ENCODE assay signal across 1 cellular context in the genomic region with DNA sequence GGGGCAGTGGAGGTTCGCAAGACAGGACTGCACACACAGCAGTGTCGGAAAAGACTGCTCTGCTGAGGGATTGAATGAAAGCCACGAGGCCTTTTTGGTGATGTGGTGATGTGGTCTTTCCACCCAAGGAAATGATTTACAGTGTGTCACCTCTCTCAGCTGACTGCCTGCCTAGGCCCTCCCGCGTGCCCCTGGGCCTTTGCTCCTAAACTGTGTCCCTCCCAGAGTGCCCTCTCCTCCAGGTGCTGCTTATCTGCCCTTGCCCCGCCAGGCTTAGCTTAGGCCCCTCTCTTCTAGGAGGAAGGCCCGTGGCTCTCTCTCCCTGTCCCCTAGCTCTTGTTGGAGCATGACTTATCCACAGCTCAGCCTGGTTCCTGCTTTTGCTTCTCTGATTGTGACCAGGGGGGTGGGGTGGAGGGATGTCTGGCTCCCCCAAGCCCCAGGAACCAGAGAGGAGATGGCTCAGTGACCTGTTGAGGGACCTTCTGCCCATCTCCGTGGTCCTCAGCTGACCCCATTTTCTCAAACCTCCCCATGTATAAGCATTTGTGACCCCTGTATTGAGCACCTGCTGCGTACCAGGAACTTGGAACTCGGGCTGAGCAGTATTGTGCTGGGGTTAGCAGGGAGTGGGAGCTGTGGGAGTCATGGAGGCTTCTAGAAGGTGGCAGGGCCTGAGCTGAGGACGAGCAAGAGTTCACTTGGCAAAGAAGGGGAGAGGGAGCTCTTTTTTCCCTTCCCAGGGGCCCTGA.
TF ChIP-seq lines count a peak whose summit lies in the region.

No MANE protein-coding gene starts in this region.

TF ChIP-seq in HepG2, 621 proteins besides CTCF, POLR2A, EP300 and RAD21 (continued from another document and continues in another):
- TF ChIP-seq, protein P1, sequence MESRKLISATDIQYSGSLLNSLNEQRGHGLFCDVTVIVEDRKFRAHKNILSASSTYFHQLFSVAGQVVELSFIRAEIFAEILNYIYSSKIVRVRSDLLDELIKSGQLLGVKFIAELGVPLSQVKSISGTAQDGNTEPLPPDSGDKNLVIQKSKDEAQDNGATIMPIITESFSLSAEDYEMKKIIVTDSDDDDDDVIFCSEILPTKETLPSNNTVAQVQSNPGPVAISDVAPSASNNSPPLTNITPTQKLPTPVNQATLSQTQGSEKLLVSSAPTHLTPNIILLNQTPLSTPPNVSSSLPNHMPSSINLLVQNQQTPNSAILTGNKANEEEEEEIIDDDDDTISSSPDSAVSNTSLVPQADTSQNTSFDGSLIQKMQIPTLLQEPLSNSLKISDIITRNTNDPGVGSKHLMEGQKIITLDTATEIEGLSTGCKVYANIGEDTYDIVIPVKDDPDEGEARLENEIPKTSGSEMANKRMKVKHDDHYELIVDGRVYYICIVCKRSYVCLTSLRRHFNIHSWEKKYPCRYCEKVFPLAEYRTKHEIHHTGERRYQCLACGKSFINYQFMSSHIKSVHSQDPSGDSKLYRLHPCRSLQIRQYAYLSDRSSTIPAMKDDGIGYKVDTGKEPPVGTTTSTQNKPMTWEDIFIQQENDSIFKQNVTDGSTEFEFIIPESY (CRISPR knock-in tag; IDR thresholded peaks at IDR 0.05) = peak; percentile 59; the same call in 1 of the 2 replicates
- TF ChIP-seq HNF4A (CRISPR knock-in tag; IDR thresholded peaks at IDR 0.05) (no peak), ZNF430 (CRISPR knock-in tag; IDR thresholded peaks at IDR 0.05) (0 out of 2 replicates have a peak, but pooled peaks have one; percentile 16), TGIF2 (CRISPR knock-in tag; IDR thresholded peaks at IDR 0.05) (no peak), CHD2 (IDR thresholded peaks at IDR 0.05; ENCODE audit: low read depth, low read length) (no peak), PTBP1 (IDR thresholded peaks at IDR 0.05; ENCODE audit: low read depth, low read length, poor library complexity, severe bottlenecking) (no peak), ZNF292 (CRISPR knock-in tag; IDR thresholded peaks at IDR 0.05; ENCODE audit: borderline replicate concordance, low read depth) (no peak), ZNF12 (CRISPR knock-in tag; IDR thresholded peaks at IDR 0.05) (no peak), ZFP37 (CRISPR knock-in tag; IDR thresholded peaks at IDR 0.05; ENCODE audit: borderline replicate concordance) (no peak), YEATS4 (CRISPR knock-in tag; IDR thresholded peaks at IDR 0.05; ENCODE audit: borderline replicate concordance) (no peak), GABPA (IDR thresholded peaks at IDR 0.05; ENCODE audit: low read depth, low read length) (no peak), GABPA (CRISPR knock-in tag; IDR thresholded peaks at IDR 0.05; ENCODE audit: low read depth) (no peak), ZNF33B (CRISPR knock-in tag; IDR thresholded peaks at IDR 0.05) (no peak), PAF1 (CRISPR knock-in tag; IDR thresholded peaks at IDR 0.05) (peak; percentile 59; the same call in 1 of the 2 replicates), ZFAT (CRISPR knock-in tag; conservative IDR thresholded peaks at IDR 0.05) (no peak), NFATC3 (CRISPR knock-in tag; IDR thresholded peaks at IDR 0.05) (no peak), ZFX (CRISPR knock-in tag; IDR thresholded peaks at IDR 0.05; ENCODE audit: low read depth) (no peak), ZNF891 (CRISPR knock-in tag; IDR thresholded peaks at IDR 0.05) (peak; percentile 43; the same call in 1 of the 2 replicates), ZKSCAN8 (CRISPR knock-in tag; IDR thresholded peaks at IDR 0.05; ENCODE audit: borderline replicate concordance) (no peak), ZSCAN29 (CRISPR knock-in tag; conservative IDR thresholded peaks at IDR 0.05) (no peak), PHF21A (CRISPR knock-in tag; IDR thresholded peaks at IDR 0.05) (no peak), TEAD2 (CRISPR knock-in tag; IDR thresholded peaks at IDR 0.05) (no peak), ARNT (IDR thresholded peaks at IDR 0.05) (no peak), ZC3H13 (CRISPR knock-in tag; IDR thresholded peaks at IDR 0.05) (0 out of 2 replicates have a peak, but pooled peaks have one; percentile 24), ZNF224 (CRISPR knock-in tag; IDR thresholded peaks at IDR 0.05) (no peak)
- TF ChIP-seq, protein P2, sequence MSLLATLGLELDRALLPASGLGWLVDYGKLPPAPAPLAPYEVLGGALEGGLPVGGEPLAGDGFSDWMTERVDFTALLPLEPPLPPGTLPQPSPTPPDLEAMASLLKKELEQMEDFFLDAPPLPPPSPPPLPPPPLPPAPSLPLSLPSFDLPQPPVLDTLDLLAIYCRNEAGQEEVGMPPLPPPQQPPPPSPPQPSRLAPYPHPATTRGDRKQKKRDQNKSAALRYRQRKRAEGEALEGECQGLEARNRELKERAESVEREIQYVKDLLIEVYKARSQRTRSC (CRISPR knock-in tag; IDR thresholded peaks at IDR 0.05; ENCODE audit: low read depth) = no peak
- TF ChIP-seq, protein P3, sequence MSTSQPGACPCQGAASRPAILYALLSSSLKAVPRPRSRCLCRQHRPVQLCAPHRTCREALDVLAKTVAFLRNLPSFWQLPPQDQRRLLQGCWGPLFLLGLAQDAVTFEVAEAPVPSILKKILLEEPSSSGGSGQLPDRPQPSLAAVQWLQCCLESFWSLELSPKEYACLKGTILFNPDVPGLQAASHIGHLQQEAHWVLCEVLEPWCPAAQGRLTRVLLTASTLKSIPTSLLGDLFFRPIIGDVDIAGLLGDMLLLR (CRISPR knock-in tag; IDR thresholded peaks at IDR 0.05) = no peak
- TF ChIP-seq, protein P4, sequence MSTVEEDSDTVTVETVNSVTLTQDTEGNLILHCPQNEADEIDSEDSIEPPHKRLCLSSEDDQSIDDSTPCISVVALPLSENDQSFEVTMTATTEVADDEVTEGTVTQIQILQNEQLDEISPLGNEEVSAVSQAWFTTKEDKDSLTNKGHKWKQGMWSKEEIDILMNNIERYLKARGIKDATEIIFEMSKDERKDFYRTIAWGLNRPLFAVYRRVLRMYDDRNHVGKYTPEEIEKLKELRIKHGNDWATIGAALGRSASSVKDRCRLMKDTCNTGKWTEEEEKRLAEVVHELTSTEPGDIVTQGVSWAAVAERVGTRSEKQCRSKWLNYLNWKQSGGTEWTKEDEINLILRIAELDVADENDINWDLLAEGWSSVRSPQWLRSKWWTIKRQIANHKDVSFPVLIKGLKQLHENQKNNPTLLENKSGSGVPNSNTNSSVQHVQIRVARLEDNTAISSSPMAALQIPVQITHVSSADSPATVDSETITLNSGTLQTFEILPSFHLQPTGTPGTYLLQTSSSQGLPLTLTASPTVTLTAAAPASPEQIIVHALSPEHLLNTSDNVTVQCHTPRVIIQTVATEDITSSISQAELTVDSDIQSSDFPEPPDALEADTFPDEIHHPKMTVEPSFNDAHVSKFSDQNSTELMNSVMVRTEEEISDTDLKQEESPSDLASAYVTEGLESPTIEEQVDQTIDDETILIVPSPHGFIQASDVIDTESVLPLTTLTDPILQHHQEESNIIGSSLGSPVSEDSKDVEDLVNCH (CRISPR knock-in tag; IDR thresholded peaks at IDR 0.05) = no peak
- TF ChIP-seq, protein P5, sequence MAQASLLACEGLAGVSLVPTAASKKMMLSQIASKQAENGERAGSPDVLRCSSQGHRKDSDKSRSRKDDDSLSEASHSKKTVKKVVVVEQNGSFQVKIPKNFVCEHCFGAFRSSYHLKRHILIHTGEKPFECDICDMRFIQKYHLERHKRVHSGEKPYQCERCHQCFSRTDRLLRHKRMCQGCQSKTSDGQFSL (CRISPR knock-in tag; IDR thresholded peaks at IDR 0.05) = no peak
- TF ChIP-seq, protein P6, sequence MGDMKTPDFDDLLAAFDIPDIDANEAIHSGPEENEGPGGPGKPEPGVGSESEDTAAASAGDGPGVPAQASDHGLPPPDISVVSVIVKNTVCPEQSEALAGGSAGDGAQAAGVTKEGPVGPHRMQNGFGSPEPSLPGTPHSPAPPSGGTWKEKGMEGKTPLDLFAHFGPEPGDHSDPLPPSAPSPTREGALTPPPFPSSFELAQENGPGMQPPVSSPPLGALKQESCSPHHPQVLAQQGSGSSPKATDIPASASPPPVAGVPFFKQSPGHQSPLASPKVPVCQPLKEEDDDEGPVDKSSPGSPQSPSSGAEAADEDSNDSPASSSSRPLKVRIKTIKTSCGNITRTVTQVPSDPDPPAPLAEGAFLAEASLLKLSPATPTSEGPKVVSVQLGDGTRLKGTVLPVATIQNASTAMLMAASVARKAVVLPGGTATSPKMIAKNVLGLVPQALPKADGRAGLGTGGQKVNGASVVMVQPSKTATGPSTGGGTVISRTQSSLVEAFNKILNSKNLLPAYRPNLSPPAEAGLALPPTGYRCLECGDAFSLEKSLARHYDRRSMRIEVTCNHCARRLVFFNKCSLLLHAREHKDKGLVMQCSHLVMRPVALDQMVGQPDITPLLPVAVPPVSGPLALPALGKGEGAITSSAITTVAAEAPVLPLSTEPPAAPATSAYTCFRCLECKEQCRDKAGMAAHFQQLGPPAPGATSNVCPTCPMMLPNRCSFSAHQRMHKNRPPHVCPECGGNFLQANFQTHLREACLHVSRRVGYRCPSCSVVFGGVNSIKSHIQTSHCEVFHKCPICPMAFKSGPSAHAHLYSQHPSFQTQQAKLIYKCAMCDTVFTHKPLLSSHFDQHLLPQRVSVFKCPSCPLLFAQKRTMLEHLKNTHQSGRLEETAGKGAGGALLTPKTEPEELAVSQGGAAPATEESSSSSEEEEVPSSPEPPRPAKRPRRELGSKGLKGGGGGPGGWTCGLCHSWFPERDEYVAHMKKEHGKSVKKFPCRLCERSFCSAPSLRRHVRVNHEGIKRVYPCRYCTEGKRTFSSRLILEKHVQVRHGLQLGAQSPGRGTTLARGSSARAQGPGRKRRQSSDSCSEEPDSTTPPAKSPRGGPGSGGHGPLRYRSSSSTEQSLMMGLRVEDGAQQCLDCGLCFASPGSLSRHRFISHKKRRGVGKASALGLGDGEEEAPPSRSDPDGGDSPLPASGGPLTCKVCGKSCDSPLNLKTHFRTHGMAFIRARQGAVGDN (CRISPR knock-in tag; IDR thresholded peaks at IDR 0.05) = peak; percentile 53
- TF ChIP-seq, protein P7, sequence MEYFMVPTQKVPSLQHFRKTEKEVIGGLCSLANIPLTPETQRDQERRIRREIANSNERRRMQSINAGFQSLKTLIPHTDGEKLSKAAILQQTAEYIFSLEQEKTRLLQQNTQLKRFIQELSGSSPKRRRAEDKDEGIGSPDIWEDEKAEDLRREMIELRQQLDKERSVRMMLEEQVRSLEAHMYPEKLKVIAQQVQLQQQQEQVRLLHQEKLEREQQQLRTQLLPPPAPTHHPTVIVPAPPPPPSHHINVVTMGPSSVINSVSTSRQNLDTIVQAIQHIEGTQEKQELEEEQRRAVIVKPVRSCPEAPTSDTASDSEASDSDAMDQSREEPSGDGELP (IDR thresholded peaks at IDR 0.05; ENCODE audit: borderline replicate concordance, low read depth) = peak; percentile 64; the same call in 1 of the 2 replicates
- TF ChIP-seq, protein P8, sequence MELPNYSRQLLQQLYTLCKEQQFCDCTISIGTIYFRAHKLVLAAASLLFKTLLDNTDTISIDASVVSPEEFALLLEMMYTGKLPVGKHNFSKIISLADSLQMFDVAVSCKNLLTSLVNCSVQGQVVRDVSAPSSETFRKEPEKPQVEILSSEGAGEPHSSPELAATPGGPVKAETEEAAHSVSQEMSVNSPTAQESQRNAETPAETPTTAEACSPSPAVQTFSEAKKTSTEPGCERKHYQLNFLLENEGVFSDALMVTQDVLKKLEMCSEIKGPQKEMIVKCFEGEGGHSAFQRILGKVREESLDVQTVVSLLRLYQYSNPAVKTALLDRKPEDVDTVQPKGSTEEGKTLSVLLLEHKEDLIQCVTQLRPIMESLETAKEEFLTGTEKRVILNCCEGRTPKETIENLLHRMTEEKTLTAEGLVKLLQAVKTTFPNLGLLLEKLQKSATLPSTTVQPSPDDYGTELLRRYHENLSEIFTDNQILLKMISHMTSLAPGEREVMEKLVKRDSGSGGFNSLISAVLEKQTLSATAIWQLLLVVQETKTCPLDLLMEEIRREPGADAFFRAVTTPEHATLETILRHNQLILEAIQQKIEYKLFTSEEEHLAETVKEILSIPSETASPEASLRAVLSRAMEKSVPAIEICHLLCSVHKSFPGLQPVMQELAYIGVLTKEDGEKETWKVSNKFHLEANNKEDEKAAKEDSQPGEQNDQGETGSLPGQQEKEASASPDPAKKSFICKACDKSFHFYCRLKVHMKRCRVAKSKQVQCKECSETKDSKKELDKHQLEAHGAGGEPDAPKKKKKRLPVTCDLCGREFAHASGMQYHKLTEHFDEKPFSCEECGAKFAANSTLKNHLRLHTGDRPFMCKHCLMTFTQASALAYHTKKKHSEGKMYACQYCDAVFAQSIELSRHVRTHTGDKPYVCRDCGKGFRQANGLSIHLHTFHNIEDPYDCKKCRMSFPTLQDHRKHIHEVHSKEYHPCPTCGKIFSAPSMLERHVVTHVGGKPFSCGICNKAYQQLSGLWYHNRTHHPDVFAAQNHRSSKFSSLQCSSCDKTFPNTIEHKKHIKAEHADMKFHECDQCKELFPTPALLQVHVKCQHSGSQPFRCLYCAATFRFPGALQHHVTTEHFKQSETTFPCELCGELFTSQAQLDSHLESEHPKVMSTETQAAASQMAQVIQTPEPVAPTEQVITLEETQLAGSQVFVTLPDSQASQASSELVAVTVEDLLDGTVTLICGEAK (IDR thresholded peaks at IDR 0.05) = no peak
- TF ChIP-seq, protein P8 (CRISPR knock-in tag; IDR thresholded peaks at IDR 0.05) = no peak
- TF ChIP-seq, protein P9, sequence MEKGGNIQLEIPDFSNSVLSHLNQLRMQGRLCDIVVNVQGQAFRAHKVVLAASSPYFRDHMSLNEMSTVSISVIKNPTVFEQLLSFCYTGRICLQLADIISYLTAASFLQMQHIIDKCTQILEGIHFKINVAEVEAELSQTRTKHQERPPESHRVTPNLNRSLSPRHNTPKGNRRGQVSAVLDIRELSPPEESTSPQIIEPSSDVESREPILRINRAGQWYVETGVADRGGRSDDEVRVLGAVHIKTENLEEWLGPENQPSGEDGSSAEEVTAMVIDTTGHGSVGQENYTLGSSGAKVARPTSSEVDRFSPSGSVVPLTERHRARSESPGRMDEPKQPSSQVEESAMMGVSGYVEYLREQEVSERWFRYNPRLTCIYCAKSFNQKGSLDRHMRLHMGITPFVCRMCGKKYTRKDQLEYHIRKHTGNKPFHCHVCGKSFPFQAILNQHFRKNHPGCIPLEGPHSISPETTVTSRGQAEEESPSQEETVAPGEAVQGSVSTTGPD (CRISPR knock-in tag; IDR thresholded peaks at IDR 0.05) = no peak
